Comparison of ENCODE assay signal across 19 cellular contexts in genomic region chr12:113747048-113747447, GRCh38.
DNase-seq lines count a peak whose midpoint lies in the region; ATAC-seq and TF ChIP-seq lines count a peak whose summit lies in the region.
"Had no signal": no experiment of that assay in that cellular context is flagged by ENCODE, and none has a peak within 500 bp of the region (broad histone marks: within the 10 kb centered on the region; RNA-seq: fewer than 3 reads in every experiment).

No MANE protein-coding gene starts in this region.

- TF ChIP-seq POLR2A in lower leg skin (IDR thresholded peaks at IDR 0.05): no peak

- TF ChIP-seq CTCF in lower leg skin (IDR thresholded peaks at IDR 0.05): no peak

- peak; percentile 48 for DNase-seq in DMS53 (lab: John Stamatoyannopoulos, UW)
- DNase-seq in DMS53 treated with DMSO at 0.1 percent for 48 hours (lab: John Stamatoyannopoulos, UW; ENCODE audit: unreplicated experiment): no peak
- DNase-seq in CMK (ENCODE audit: low read depth): peak; percentile 48
- DNase-seq in NCI-H1105 treated with DMSO at 0.1 percent for 48 hours (lab: John Stamatoyannopoulos, UW): peak; percentile 64
- peak; percentile 5 for DNase-seq in dermis blood vessel endothelial cell
- DNase-seq in lower leg skin (ENCODE audit: low spot score in 2 of 2): no peak
- DNase-seq: 8988T; activated CD8-positive, alpha-beta T cell treated with anti-CD3 and anti-CD28 coated beads for 36 hours; dorsolateral prefrontal cortex; H7; head of caudate nucleus; mesenchymal stem cell; NCI-H510A; nephron progenitor cell; stomach had no signal

- no peak for ATAC-seq in HG02623 (IDR thresholded peaks at IDR 0.05; ENCODE audit: unreplicated experiment)
- ATAC-seq in activated CD4-positive, CD25-positive, alpha-beta regulatory T cell treated with anti-CD3 and anti-CD28 coated beads, Interleukin-2, amount 50 U/mL, for 24 hours: no peak
- ATAC-seq: activated CD8-positive, alpha-beta T cell treated with anti-CD3 and anti-CD28 coated beads for 36 hours; Panc1 had no signal

- intact Hi-C loops in lower leg skin (cut with DNase I; ENCODE audit: low total_unique reads): no loop called here

- WGBS in lower leg skin, 2 donors: 37 to 41% methylated on average over 5 of the region's 5 CpGs

- H3K4me3 ChIP-seq in lower leg skin (ENCODE audit: low read depth, poor library complexity, severe bottlenecking): no peak overlapping the region
- H3K4me3 ChIP-seq: breast epithelium, dorsolateral prefrontal cortex, stomach had no signal

Comparison
In these comparisons a context has a peak if more than half of its experiments do, and no peak if none do; other contexts are left out.
1. DNase-seq: peak in DMS53 (single experiment), CMK (single experiment), NCI-H1105 treated with DMSO at 0.1 percent for 48 hours (single experiment) and dermis blood vessel endothelial cell (single experiment); none in DMS53 treated with DMSO at 0.1 percent for 48 hours (single experiment) and lower leg skin (0 of 2).